Comparison of ENCODE assay signal across 8 cellular contexts in genomic region chr17:30116661-30117547, GRCh38. TPM values are rescaled to one million over a fixed set of nuclear protein-coding genes. Genes with fewer than 3 reads are reported as not detected.
A peak's percentile ranks its signal among the peaks of the same experiment; 100 is the strongest.
DNase-seq lines count a peak whose midpoint lies in the region; ATAC-seq and TF ChIP-seq lines count a peak whose summit lies in the region.

Gene NSRP1 (plus strand): TSS chr17:30116816. CDS start chr17:30116844, 28 bp downstream.

- H3K27me3 ChIP-seq in CD4-positive, CD25-positive, alpha-beta regulatory T cell (ENCODE audit: control insufficient read depth, insufficient read depth, low read length), result no peaks in the 10 kb centered on the region
- no peaks in the 10 kb centered on the region for H3K27me3 ChIP-seq in lower lobe of right lung (ENCODE audit: low read depth)

- peaks cover 31% of the 10 kb centered on the region for H3K4me1 ChIP-seq in CD4-positive, CD25-positive, alpha-beta regulatory T cell (ENCODE audit: control insufficient read depth, insufficient read depth, low read length, poor library complexity, severe bottlenecking)
- peaks cover 34% of the 10 kb centered on the region for H3K4me1 ChIP-seq in lower lobe of right lung

- H3K4me3 ChIP-seq in CD4-positive, CD25-positive, alpha-beta regulatory T cell (ENCODE audit: low read depth, low read length), result peak within 1 kb of the TSS; percentile 95
- H3K4me3 ChIP-seq in lower lobe of right lung, result peak within 1 kb of the TSS; percentile 72

- peaks cover 28 to 48% (median 38%) of the 10 kb centered on the region in 4 donors for H3K4me1 Mint-ChIP-seq in CD4-positive, CD25-positive, alpha-beta regulatory T cell

- peak within 1 kb of the TSS; percentile 96 for H3K27ac ChIP-seq in CD4-positive, CD25-positive, alpha-beta regulatory T cell (ENCODE audit: insufficient read depth, low read length, poor library complexity, severe bottlenecking)
- H3K27ac ChIP-seq in lower lobe of right lung, result peak within 1 kb of the TSS; percentile 97

- H3K27ac Mint-ChIP-seq in CD4-positive, CD25-positive, alpha-beta regulatory T cell, result peak within 1 kb of the TSS; percentile 98 to 100 (median 99)

- H3K36me3 ChIP-seq in CD4-positive, CD25-positive, alpha-beta regulatory T cell (ENCODE audit: control insufficient read depth, insufficient read depth, low read length), result peaks cover 14% of the 10 kb centered on the region
- peaks cover 22% of the 10 kb centered on the region for H3K36me3 ChIP-seq in lower lobe of right lung

- intact Hi-C loops in lower lobe of right lung (cut with DNase I), result no loop called here

- peak within 1 kb of the TSS; percentile 93 to 98 (median 96) for H3K4me3 Mint-ChIP-seq in CD4-positive, CD25-positive, alpha-beta regulatory T cell

- H3K36me3 Mint-ChIP-seq in CD4-positive, CD25-positive, alpha-beta regulatory T cell, result peaks cover 12% of the 10 kb centered on the region

- DNase-seq in CD4-positive, CD25-positive, alpha-beta regulatory T cell, result peak; percentile 86 to 96 (median 92)
- DNase-seq in HT-29 (ENCODE audit: low spot score), result peak; percentile 94
- peak; percentile 87 for DNase-seq in NK-92 treated with Interleukin-12 subunit alpha and Interleukin-12 subunit beta, amount 100 ng/mL, for 24 hours (lab: John Stamatoyannopoulos, UW)
- peak; percentile 78 to 86 for DNase-seq in activated CD8-positive, alpha-beta memory T cell treated with anti-CD3 and anti-CD28 coated beads for 1 hour (ENCODE audit: extremely low read depth in 1 of 2, low read depth in 1 of 2)
- peak; percentile 90 for DNase-seq in effector CD4-positive, alpha-beta T cell
- DNase-seq in lower lobe of right lung, result peak; percentile 96
- peak; percentile 74 to 85 (median 81) for DNase-seq in stimulated activated CD4-positive, alpha-beta T cell treated with anti-CD3 and anti-CD28 coated beads, TNF-alpha, amount 100 ng/mL, for 1 hour (ENCODE audit: low read depth in 3 of 3, low spot score in 1 of 3)

- no peak for TF ChIP-seq CTCF in lower lobe of right lung (IDR thresholded peaks at IDR 0.05)

- H3K27me3 Mint-ChIP-seq in CD4-positive, CD25-positive, alpha-beta regulatory T cell, result no peaks in the 10 kb centered on the region

- no peaks in the 10 kb centered on the region for H3K9me3 Mint-ChIP-seq in CD4-positive, CD25-positive, alpha-beta regulatory T cell

- peak; percentile 97 to 98 for ATAC-seq in CD4-positive, CD25-positive, alpha-beta regulatory T cell (ENCODE audit: low read depth in 2 of 2)
- ATAC-seq in GM19452 (IDR thresholded peaks at IDR 0.05; ENCODE audit: unreplicated experiment) (peak; percentile 59), lower lobe of right lung (peak; percentile 97 to 99)

- H3K9me3 ChIP-seq in CD4-positive, CD25-positive, alpha-beta regulatory T cell (ENCODE audit: control insufficient read depth in 2 of 2, low read length in 2 of 2), result no peaks in the 10 kb centered on the region
- H3K9me3 ChIP-seq in lower lobe of right lung, result no peaks in the 10 kb centered on the region

RNA-seq across cellular contexts. Expression of gene NSRP1, which starts in this region (rescaled TPM):
- total RNA-seq in CD4-positive, CD25-positive, alpha-beta regulatory T cell, result 31.8 TPM
- 10 to 100 TPM; 16.3 to 27.2 (median 22.2) TPM for polyA plus RNA-seq in CD4-positive, CD25-positive, alpha-beta regulatory T cell
- total RNA-seq in HT-29 (2014; rRNA removed; shearing (Covaris generic)), result 11.1 and 18.5 TPM in 2 replicates
- total RNA-seq in lower lobe of right lung, result 33.1 TPM

Comparison
In these comparisons a context has a peak if more than half of its experiments do, and no peak if none do; other contexts are left out.
1. Peak in every context shown above with its lines: DNase-seq, ATAC-seq, H3K4me3 ChIP-seq and H3K27ac ChIP-seq.